12 cellular contexts compared by ENCODE assay signal in genomic region chr16:11131706-11132105, GRCh38.
DNase-seq lines count a peak whose midpoint lies in the region; ATAC-seq and TF ChIP-seq lines count a peak whose summit lies in the region.
"Had no signal": no experiment of that assay in that cellular context is flagged by ENCODE, and none has a peak within 500 bp of the region (broad histone marks: within the 10 kb centered on the region; RNA-seq: fewer than 3 reads in every experiment).

No MANE protein-coding gene starts in this region.

- no peak overlapping the region for H3K4me2 ChIP-seq in IMR-90 (ENCODE audit: low read depth, low read length)

- DNase-seq in IMR-90 (no peak), left cardiac atrium (no peak), erythroblast (lab: John Stamatoyannopoulos, UW) (no peak), NCI-H345 (lab: John Stamatoyannopoulos, UW) (no peak)
- no peak for DNase-seq in stimulated activated effector memory CD8-positive, alpha-beta T cell treated with anti-CD3 and anti-CD28 coated beads, Interleukin-12 subunit alpha, Interleukin-12 subunit beta, amount 100 ng/mL, for 72 hours (ENCODE audit: low spot score in 2 of 2)
- DNase-seq: BE2C, DMS 273 treated with DMSO at 0.1 percent for 48 hours, NCI-H187, NCI-H526 treated with DMSO at 0.1 percent for 48 hours, upper lobe of left lung had no signal

- no peaks in the 10 kb centered on the region for H3K27me3 Mint-ChIP-seq in activated T-helper 17 cell treated with anti-CD3 and anti-CD28 coated beads, Interleukin-2, amount 50 U/mL, for 72 hours

- H3K9me3 ChIP-seq in IMR-90 (ENCODE audit: control insufficient read depth, insufficient read depth, low read length): no peaks in the 10 kb centered on the region
- H3K9me3 ChIP-seq: BE2C, upper lobe of left lung had no signal

- no peak overlapping the region; the same call in 1 of the 2 replicates for H3K18ac ChIP-seq in IMR-90 (ENCODE audit: low read depth, low read length)

- H4K20me1 ChIP-seq in IMR-90 (ENCODE audit: insufficient read depth, low read length): no peaks in the 10 kb centered on the region

- peak overlapping the region; percentile 47; the same call in 1 of the 2 replicates for H4K91ac ChIP-seq in IMR-90 (ENCODE audit: insufficient read depth, low read depth, low read length)

- peak overlapping the region; percentile 84 for H2AK5ac ChIP-seq in IMR-90 (ENCODE audit: low read depth, low read length)

- no peak for ATAC-seq in IMR-90 (ENCODE audit: low read depth)
- peak; percentile 29 for ATAC-seq in activated T-helper 17 cell treated with anti-CD3 and anti-CD28 coated beads, Interleukin-2, amount 50 U/mL, for 72 hours (replicated peaks)
- peak; percentile 27 to 45 for ATAC-seq in left cardiac atrium
- ATAC-seq in stimulated activated effector memory CD8-positive, alpha-beta T cell treated with anti-CD3 and anti-CD28 coated beads, Interleukin-12 subunit alpha, Interleukin-12 subunit beta, amount 100 ng/mL, for 72 hours: no peak
- ATAC-seq in GM19395 (IDR thresholded peaks at IDR 0.05; ENCODE audit: unreplicated experiment): no peak

- no peak overlapping the region for H3K14ac ChIP-seq in IMR-90 (replicated peaks; ENCODE audit: low read depth, low read length)

- no peak overlapping the region for H4K8ac ChIP-seq in IMR-90 (ENCODE audit: low read depth in 2 of 2, low read length in 2 of 2)

- H2BK15ac ChIP-seq in IMR-90 (ENCODE audit: low read depth, low read length): no peak overlapping the region

- TF ChIP-seq POLR2A in IMR-90 (IDR thresholded peaks at IDR 0.05; ENCODE audit: low read depth, low read length) (no peak), erythroblast (IDR thresholded peaks at IDR 0.05; ENCODE audit: low read length) (no peak)

- no peak overlapping the region for H3K27ac ChIP-seq in IMR-90 (ENCODE audit: insufficient read depth, low read length)

- H3K4me1 ChIP-seq in IMR-90 (ENCODE audit: control insufficient read depth, insufficient read depth, low read length): peaks cover 42% of the 10 kb centered on the region

- intact Hi-C loops in IMR-90 (cut with micrococcal nuclease): loop anchor here (10.0 kb wide), 1 partner anchor 123 kb away; the partner anchor contains the start of gene SOCS1
- intact Hi-C loops in left cardiac atrium (cut with DNase I): loop anchor here in 1 of 2 donors (10.0 kb wide), 1 partner anchor 123 kb away; the partner anchor contains the start of gene SOCS1

- no peak overlapping the region for H3K4me3 ChIP-seq in IMR-90 (ENCODE audit: insufficient read depth, low read depth, low read length)
- H3K4me3 ChIP-seq: upper lobe of left lung had no signal

- H3K23ac ChIP-seq in IMR-90 (ENCODE audit: low read depth, low read length): no peak overlapping the region

- no peak overlapping the region for H2AK9ac ChIP-seq in IMR-90 (replicated peaks; ENCODE audit: low read depth, low read length, poor library complexity)

- H3K4me3 Mint-ChIP-seq in activated T-helper 17 cell treated with anti-CD3 and anti-CD28 coated beads, Interleukin-2, amount 50 U/mL, for 72 hours: peak overlapping the region; percentile 20
- H3K4me3 Mint-ChIP-seq in stimulated activated effector memory CD8-positive, alpha-beta T cell treated with anti-CD3 and anti-CD28 coated beads, Interleukin-12 subunit alpha, Interleukin-12 subunit beta, amount 100 ng/mL, for 72 hours: no peak overlapping the region

- peak overlapping the region; percentile 82 for H3K27ac Mint-ChIP-seq in activated T-helper 17 cell treated with anti-CD3 and anti-CD28 coated beads, Interleukin-2, amount 50 U/mL, for 72 hours
- H3K27ac Mint-ChIP-seq in stimulated activated effector memory CD8-positive, alpha-beta T cell treated with anti-CD3 and anti-CD28 coated beads, Interleukin-12 subunit alpha, Interleukin-12 subunit beta, amount 100 ng/mL, for 72 hours: peak overlapping the region; percentile 74

- H3K9me3 Mint-ChIP-seq in activated T-helper 17 cell treated with anti-CD3 and anti-CD28 coated beads, Interleukin-2, amount 50 U/mL, for 72 hours: no peaks in the 10 kb centered on the region
- H3K9me3 Mint-ChIP-seq in stimulated activated effector memory CD8-positive, alpha-beta T cell treated with anti-CD3 and anti-CD28 coated beads, Interleukin-12 subunit alpha, Interleukin-12 subunit beta, amount 100 ng/mL, for 72 hours: no peaks in the 10 kb centered on the region

- no peak overlapping the region for H2AFZ ChIP-seq in IMR-90 (replicated peaks; ENCODE audit: low read length, poor library complexity)

- dilution Hi-C loops in IMR-90 (cut with HindIII; ENCODE audit: low sequenced_read_pairs, unreplicated experiment): no loop called here

- no peaks in the 10 kb centered on the region for H3K27me3 ChIP-seq in IMR-90 (ENCODE audit: control insufficient read depth, insufficient read depth, low read length)
- H3K27me3 ChIP-seq: BE2C, upper lobe of left lung had no signal

- peak overlapping the region; percentile 46 for H3K4ac ChIP-seq in IMR-90 (ENCODE audit: low read depth, low read length)

- H3K9me1 ChIP-seq in IMR-90 (ENCODE audit: insufficient read depth, low read length): peaks cover 38% of the 10 kb centered on the region

- no peak overlapping the region for H4K5ac ChIP-seq in IMR-90 (ENCODE audit: low read depth, low read length)

- TF ChIP-seq CTCF in IMR-90 (conservative IDR thresholded peaks at IDR 0.05; ENCODE audit: low read depth, low read length): no peak

- CTCF ChIA-PET in IMR-90 (lab: Yijun Ruan, JAX): no interaction called here

- BruUV-seq in IMR-90 (replicated peaks; lab: Mats Ljungman, UMichigan): no TSS peak

- H3K56ac ChIP-seq in IMR-90 (ENCODE audit: extremely low read depth, insufficient read depth, low read length): no peak overlapping the region

- no peak for TF ChIP-seq RAD21 in IMR-90 (IDR thresholded peaks at IDR 0.05; ENCODE audit: low read length)

- WGBS in IMR-90 (ENCODE audit: extremely low coverage in 2 of 2, insufficient read length in 1 of 2), 2 experiments: 72% methylated on average over 3 of the region's 7 CpGs; no CpG with 5 or more reads in 1 of the 2 experiments

- H3K36me3 ChIP-seq in IMR-90 (ENCODE audit: control insufficient read depth, insufficient read depth, low read length): 0 out of 2 replicates have a peak, but pooled peaks cover 2% of the 10 kb centered on the region

- H2BK120ac ChIP-seq in IMR-90 (ENCODE audit: low read depth, low read length): peak overlapping the region; percentile 12; the same call in 1 of the 2 replicates

- no peak overlapping the region for H2BK5ac ChIP-seq in IMR-90 (ENCODE audit: low read depth, low read length, poor library complexity, severe bottlenecking)

- H3K9ac ChIP-seq in IMR-90 (ENCODE audit: low read depth, low read length): no peak overlapping the region

- POLR2A ChIA-PET in IMR-90 (lab: Charles Lee; ENCODE audit: unreplicated experiment): no interaction called here

- peaks cover 38% of the 10 kb centered on the region for H3K36me3 Mint-ChIP-seq in activated T-helper 17 cell treated with anti-CD3 and anti-CD28 coated beads, Interleukin-2, amount 50 U/mL, for 72 hours (ENCODE audit: low read depth)
- peaks cover 32% of the 10 kb centered on the region for H3K36me3 Mint-ChIP-seq in stimulated activated effector memory CD8-positive, alpha-beta T cell treated with anti-CD3 and anti-CD28 coated beads, Interleukin-12 subunit alpha, Interleukin-12 subunit beta, amount 100 ng/mL, for 72 hours

- in situ Hi-C loops in IMR-90 (cut with MboI; ENCODE audit: low sequenced_read_pairs): no loop called here

- H3K4me1 Mint-ChIP-seq in activated T-helper 17 cell treated with anti-CD3 and anti-CD28 coated beads, Interleukin-2, amount 50 U/mL, for 72 hours: peaks cover 24% of the 10 kb centered on the region
- peaks cover 21% of the 10 kb centered on the region for H3K4me1 Mint-ChIP-seq in stimulated activated effector memory CD8-positive, alpha-beta T cell treated with anti-CD3 and anti-CD28 coated beads, Interleukin-12 subunit alpha, Interleukin-12 subunit beta, amount 100 ng/mL, for 72 hours

- H2BK20ac ChIP-seq in IMR-90 (ENCODE audit: low read depth, low read length): 0 out of 2 replicates have a peak overlapping the region, but pooled peaks have one; percentile 9

- peaks cover 0 to 30% of the 10 kb centered on the region in 2 experiments for H3K79me1 ChIP-seq in IMR-90 (ENCODE audit: low read depth in 1 of 2, low read length in 2 of 2)

TF ChIP-seq in IMR-90, 13 proteins besides CTCF, POLR2A, EP300 and RAD21:
- no peak for TF ChIP-seq NFE2L2 (IDR thresholded peaks at IDR 0.05; ENCODE audit: low read depth, low read length)
- TF ChIP-seq CEBPB (IDR thresholded peaks at IDR 0.05; ENCODE audit: low read depth, low read length): no peak
- TF ChIP-seq SMC3 (IDR thresholded peaks at IDR 0.05; ENCODE audit: low read depth, low read length): no peak
- TF ChIP-seq FOS (IDR thresholded peaks at IDR 0.05; ENCODE audit: low read depth, low read length): no peak
- TF ChIP-seq USF2 (IDR thresholded peaks at IDR 0.05; ENCODE audit: low read depth, low read length): no peak
- no peak for TF ChIP-seq RFX5 (IDR thresholded peaks at IDR 0.05; ENCODE audit: low read depth, low read length)
- no peak for TF ChIP-seq ELK1 (IDR thresholded peaks at IDR 0.05; ENCODE audit: borderline replicate concordance, low read depth, low read length)
- TF ChIP-seq MXI1 (IDR thresholded peaks at IDR 0.05; ENCODE audit: borderline replicate concordance, low read depth, low read length): no peak
- no peak for TF ChIP-seq MAFK (IDR thresholded peaks at IDR 0.05; ENCODE audit: low read depth, low read length)
- TF ChIP-seq BHLHE40 (IDR thresholded peaks at IDR 0.05; ENCODE audit: low read depth, low read length): no peak
- no peak for TF ChIP-seq CHD1 (IDR thresholded peaks at IDR 0.05; ENCODE audit: low read depth, low read length)
- no peak for TF ChIP-seq RCOR1 (IDR thresholded peaks at IDR 0.05; ENCODE audit: insufficient replicate concordance, low read length)
TF ChIP-seq in IMR-90: peak in this region for 0.

Comparison
In these comparisons a context has a peak if more than half of its experiments do, and no peak if none do; other contexts are left out.
1. ATAC-seq: peak in activated T-helper 17 cell treated with anti-CD3 and anti-CD28 coated beads, Interleukin-2, amount 50 U/mL, for 72 hours (single experiment) and left cardiac atrium (2 of 2); none in IMR-90 (single experiment), stimulated activated effector memory CD8-positive, alpha-beta T cell treated with anti-CD3 and anti-CD28 coated beads, Interleukin-12 subunit alpha, Interleukin-12 subunit beta, amount 100 ng/mL, for 72 hours (single experiment) and GM19395 (single experiment).